In the genomic region with DNA sequence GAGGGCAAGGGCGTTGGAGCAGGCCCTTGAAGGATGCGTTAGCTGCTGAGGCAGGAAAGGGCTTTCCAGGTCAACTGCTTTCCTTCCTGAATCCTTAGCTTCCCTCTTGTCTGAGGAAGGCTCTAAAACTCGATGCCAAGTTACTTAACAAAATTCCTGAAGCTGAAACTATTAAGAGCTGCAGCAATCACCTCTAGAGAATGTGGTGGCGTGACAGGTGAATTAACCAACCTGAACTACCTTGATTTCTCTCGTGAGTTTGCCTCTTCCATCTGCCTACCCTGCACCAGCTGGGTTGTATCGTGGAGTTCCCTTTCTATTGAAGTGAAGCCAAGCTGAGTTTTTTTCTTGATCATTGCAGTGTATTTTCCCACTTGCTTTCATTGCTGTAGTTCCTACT, we compare ENCODE assay signal across 15 cellular contexts.
A peak's percentile ranks its signal among the peaks of the same experiment; 100 is the strongest.
DNase-seq lines count a peak whose midpoint lies in the region; ATAC-seq and TF ChIP-seq lines count a peak whose summit lies in the region.
"Had no signal": no experiment of that assay in that cellular context is flagged by ENCODE, and none has a peak within 500 bp of the region (broad histone marks: within the 10 kb centered on the region; RNA-seq: fewer than 3 reads in every experiment).

No MANE protein-coding gene starts in this region.

- H3K27ac Mint-ChIP-seq in HFFc6: peak overlapping the region; percentile 25; the same call in 1 of the 2 replicates
- no peak overlapping the region for H3K27ac Mint-ChIP-seq in neural progenitor cell
- H3K27ac Mint-ChIP-seq: CD14-positive monocyte had no signal

- H3F3A ChIP-seq in neural progenitor cell (ENCODE audit: low read depth): no peaks in the 10 kb centered on the region

- H3K4me3 ChIP-seq in dorsolateral prefrontal cortex: no peak overlapping the region
- H3K4me3 ChIP-seq in neural progenitor cell: no peak overlapping the region
- no peak overlapping the region for H3K4me3 ChIP-seq in thyroid gland (replicated peaks in 1 of 3)
- H3K4me3 ChIP-seq: A549 had no signal

- H3K27me3 Mint-ChIP-seq in HFFc6 (ENCODE audit: insufficient read depth) (peaks cover 3% of the 10 kb centered on the region; the same call in 1 of the 2 replicates), neural progenitor cell (ENCODE audit: insufficient read depth, low read depth) (peaks cover 7% of the 10 kb centered on the region)

- ATAC-seq in GM19395 (IDR thresholded peaks at IDR 0.05; ENCODE audit: unreplicated experiment): no peak
- ATAC-seq: A549, Panc1 had no signal

- H3K27ac ChIP-seq in dorsolateral prefrontal cortex (peak overlapping the region in 39 of 59 donors; percentile 3 to 79 (median 43)), neural progenitor cell (no peak overlapping the region), thyroid gland (peak overlapping the region; percentile 90 to 94 (median 93))
- H3K27ac ChIP-seq: A549 had no signal

- H3K4me1 Mint-ChIP-seq in HFFc6 (ENCODE audit: low read depth) (peaks cover 51% of the 10 kb centered on the region), neural progenitor cell (peaks cover 36% of the 10 kb centered on the region)

- 17 to 22% methylated on average over 6 of the region's 6 CpGs for WGBS in thyroid gland, 2 donors

- DNase-seq in HFFc6: no peak
- no peak for DNase-seq in dorsolateral prefrontal cortex
- DNase-seq in neural progenitor cell (ENCODE audit: low spot score): no peak
- peak; percentile 81 for DNase-seq in thyroid gland
- DNase-seq in NCI-H524 (lab: John Stamatoyannopoulos, UW): no peak
- no peak for DNase-seq in SK-N-DZ (ENCODE audit: low spot score)
- DNase-seq: Calu3, GOT3, KBM-7, NCI-H1092, SHP77 had no signal

- TF ChIP-seq CTCF in HFFc6 (IDR thresholded peaks at IDR 0.05) (no peak), dorsolateral prefrontal cortex (IDR thresholded peaks at IDR 0.05 in 54 of 56, conservative IDR thresholded peaks at IDR 0.05 in 2 of 56; ENCODE audit: low read depth in 1 of 56, partially characterized antibody in 56 of 56) (no peak), neural progenitor cell (IDR thresholded peaks at IDR 0.05) (no peak), thyroid gland (IDR thresholded peaks at IDR 0.05) (no peak)

- H3K4me3 Mint-ChIP-seq in HFFc6: no peak overlapping the region
- no peak overlapping the region for H3K4me3 Mint-ChIP-seq in neural progenitor cell
- H3K4me3 Mint-ChIP-seq: CD14-positive monocyte had no signal

- peak overlapping the region; percentile 16 for H3K4me2 ChIP-seq in neural progenitor cell
- H3K4me2 ChIP-seq: A549 had no signal

- H3K36me3 ChIP-seq in neural progenitor cell: no peaks in the 10 kb centered on the region
- no peaks in the 10 kb centered on the region for H3K36me3 ChIP-seq in thyroid gland

- H3K4me1 ChIP-seq in neural progenitor cell (no peaks in the 10 kb centered on the region), thyroid gland (peaks cover 67 to 74% of the 10 kb centered on the region in 2 donors)

- H2AFZ ChIP-seq in neural progenitor cell (replicated peaks): no peak overlapping the region

- H3K9me3 ChIP-seq in neural progenitor cell (ENCODE audit: low read depth) (no peaks in the 10 kb centered on the region), thyroid gland (no peaks in the 10 kb centered on the region)
- H3K9me3 ChIP-seq: A549 had no signal

- H3K79me2 ChIP-seq in neural progenitor cell (ENCODE audit: low read depth): no peaks in the 10 kb centered on the region

- H3K9me3 Mint-ChIP-seq in HFFc6 (no peaks in the 10 kb centered on the region), neural progenitor cell (no peaks in the 10 kb centered on the region)

- TF ChIP-seq POLR2A in thyroid gland (IDR thresholded peaks at IDR 0.05): peak in 1 of 2 donors; percentile 30

- H4K20me1 ChIP-seq in neural progenitor cell (ENCODE audit: low read depth): no peaks in the 10 kb centered on the region

- no peak overlapping the region for H3K9ac ChIP-seq in neural progenitor cell

- H3K36me3 Mint-ChIP-seq in HFFc6 (ENCODE audit: low read depth): no peaks in the 10 kb centered on the region
- H3K36me3 Mint-ChIP-seq in neural progenitor cell: no peaks in the 10 kb centered on the region
- H3K36me3 Mint-ChIP-seq: CD14-positive monocyte had no signal

- intact Hi-C loops in dorsolateral prefrontal cortex (cut with DNase I): no loop called here
- intact Hi-C loops in thyroid gland (cut with DNase I): loop anchor here (10.0 kb wide), 1 partner anchor 122 kb away; no protein-coding TSS in a partner anchor

- H3K27me3 ChIP-seq in dorsolateral prefrontal cortex: no peaks in the 10 kb centered on the region
- no peaks in the 10 kb centered on the region for H3K27me3 ChIP-seq in neural progenitor cell
- H3K27me3 ChIP-seq in thyroid gland: no peaks in the 10 kb centered on the region

Comparison
In these comparisons a context has a peak if more than half of its experiments do, and no peak if none do; other contexts are left out.
1. DNase-seq: peak in thyroid gland (2 of 2); none in HFFc6 (single experiment), dorsolateral prefrontal cortex (0 of 10), neural progenitor cell (single experiment), NCI-H524 (0 of 2) and SK-N-DZ (single experiment).